23 cellular contexts compared by ENCODE assay signal in genomic region chr4:129966175-129966574, GRCh38.
"Had no signal": no experiment of that assay in that cellular context is flagged by ENCODE, and none has a peak within 500 bp of the region (broad histone marks: within the 10 kb centered on the region; RNA-seq: fewer than 3 reads in every experiment).

No MANE protein-coding gene starts in this region.

- ATAC-seq: activated CD8-positive, alpha-beta T cell treated with anti-CD3 and anti-CD28 coated beads for 36 hours; activated naive CD4-positive, alpha-beta T cell treated with anti-CD3 and anti-CD28 coated beads, Interleukin-2, amount 50 U/mL, for 72 hours; gastroesophageal sphincter; stimulated activated memory B cell treated with anti-CD40 and anti-IgM and Interleukin-4, amounts not matched to agents 10 μg/mL and 1 μg/mL and 100 μg/mL, for 72 hours had no signal

- DNase-seq: activated CD4-positive, alpha-beta T cell treated with anti-CD3 and anti-CD28 coated beads, Interleukin-2, amount 10 ng/mL, durations not matched to agents 7 days and 5 days; activated CD4-positive, CD25-positive, alpha-beta regulatory T cell treated with anti-CD3 and anti-CD28 coated beads, Interleukin-2, amount 50 U/mL, for 72 hours; activated CD8-positive, alpha-beta T cell treated with anti-CD3 and anti-CD28 coated beads for 36 hours; activated naive CD4-positive, alpha-beta T cell; activated T-cell treated with anti-CD3 and anti-CD28 coated beads, Interleukin-2, amount 50 U/mL, for 48 hours; central memory CD4-positive, alpha-beta T cell; hippocampal formation; immature natural killer cell; naive B cell; nephron progenitor cell; ovary; sigmoid colon; small intestine; stimulated activated CD4-positive, alpha-beta T cell treated with anti-CD3 and anti-CD28 coated beads, Interleukin-1b, Interleukin-23, amount 100 ng/mL, for 48 hours; stimulated activated CD4-positive, alpha-beta T cell treated with anti-CD3 and anti-CD28 coated beads, Interleukin-4, amount 100 ng/mL, for 4 hours; stimulated activated CD8-positive, alpha-beta memory T cell treated with anti-CD3 and anti-CD28 coated beads, Interleukin-4, amount 100 ng/mL, for 48 hours; stomach; thyroid gland; upper lobe of left lung had no signal

- FAIRE-seq: endothelial cell of umbilical vein, small intestine had no signal
